11 cellular contexts compared by ENCODE assay signal in the genomic region with DNA sequence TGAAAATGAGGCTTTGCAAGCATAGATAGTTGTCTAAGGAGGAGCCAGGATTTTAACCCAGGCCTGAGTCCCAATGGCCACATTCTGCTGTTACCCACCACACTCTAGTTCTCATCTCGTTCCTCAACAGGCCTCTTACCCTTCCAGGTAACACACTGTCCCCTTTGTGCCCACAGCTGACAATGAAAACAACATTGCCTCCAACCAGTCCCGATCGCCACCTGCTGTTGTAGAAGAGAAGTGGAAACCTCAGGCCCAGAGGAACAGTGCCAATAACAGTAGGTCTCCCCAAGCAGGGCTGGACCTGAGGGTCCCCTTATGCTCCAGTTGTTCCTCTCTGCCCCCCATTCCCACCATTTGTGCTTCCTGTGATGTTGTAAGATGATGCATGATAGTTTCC. TPM values are rescaled to one million over a fixed set of nuclear protein-coding genes. Genes with fewer than 3 reads are reported as not detected.
DNase-seq lines count a peak whose midpoint lies in the region; ATAC-seq and TF ChIP-seq lines count a peak whose summit lies in the region.
"Had no signal": no experiment of that assay in that cellular context is flagged by ENCODE, and none has a peak within 500 bp of the region (broad histone marks: within the 10 kb centered on the region; RNA-seq: fewer than 3 reads in every experiment).

No MANE protein-coding gene starts in this region.

- ATAC-seq in HG03103 (IDR thresholded peaks at IDR 0.05; ENCODE audit: low read depth, unreplicated experiment) (peak; percentile 58), left colon (peak; percentile 89), GM18502 (IDR thresholded peaks at IDR 0.05; ENCODE audit: poor library complexity, unreplicated experiment) (no peak)

- TF ChIP-seq CTCF in AG09309 (IDR thresholded peaks at IDR 0.05; ENCODE audit: control insufficient read depth, insufficient read depth, low read depth, low read length, missing control alignments): peak; percentile 38

- no peak overlapping the region for H3K9ac ChIP-seq in adipocyte (ENCODE audit: low read length)

- H3K9me3 ChIP-seq in adipocyte (ENCODE audit: control insufficient read depth, low read length): peaks cover 8% of the 10 kb centered on the region

- H3K36me3 ChIP-seq in adipocyte (ENCODE audit: control insufficient read depth, insufficient read depth, low read length, severe bottlenecking): peaks cover 51% of the 10 kb centered on the region

- DNase-seq in AG09309 (ENCODE audit: low read depth) (no peak), adipocyte (ENCODE audit: low read depth) (peak; percentile 48), left colon (no peak), NCI-H2029 treated with DMSO at 0.1 percent for 48 hours (lab: John Stamatoyannopoulos, UW) (no peak), cerebellar cortex (ENCODE audit: low spot score) (no peak)
- no peak for DNase-seq in activated CD4-positive, CD25-positive, alpha-beta regulatory T cell (lab: John Stamatoyannopoulos, UW)
- DNase-seq: erythroblast, NCI-H2081 had no signal

- no peak overlapping the region for H3K4me3 ChIP-seq in AG09309 (ENCODE audit: control insufficient read depth, low read depth, low read length)
- no peak overlapping the region for H3K4me3 ChIP-seq in adipocyte (ENCODE audit: low read length)

- intact Hi-C loops in left colon (cut with DNase I, micrococcal nuclease): no loop called here

- no peaks in the 10 kb centered on the region for H3K27me3 ChIP-seq in adipocyte (replicated peaks; ENCODE audit: control insufficient read depth, insufficient read depth, low read length)

- no peaks in the 10 kb centered on the region for H3K4me1 ChIP-seq in adipocyte (ENCODE audit: control insufficient read depth, insufficient read depth, low read length)

RNA-seq across cellular contexts. Expression of gene AMBP, which starts 30.4 kb away (rescaled TPM):
- total RNA-seq in left colon: under 1 TPM; 0.39 to 0.64 TPM
- total RNA-seq: omental fat pad had no signal

RNA-seq across cellular contexts. Expression of gene KIF12, which starts 51.4 kb away (rescaled TPM):
- total RNA-seq in left colon: 10 to 100 TPM; 19.5 to 27.9 TPM
